In genomic region chr12:112540021-112540420, GRCh38 we compare ENCODE assay signal across 32 cellular contexts.
"Had no signal": no experiment of that assay in that cellular context is flagged by ENCODE, and none has a peak within 500 bp of the region (broad histone marks: within the 10 kb centered on the region; RNA-seq: fewer than 3 reads in every experiment).

No MANE protein-coding gene starts in this region.

- H3K36me3 ChIP-seq: adrenal gland, brain microvascular endothelial cell, breast epithelium had no signal

- H3K4me3 ChIP-seq: adrenal gland, body of pancreas, breast epithelium had no signal

- H3K27ac ChIP-seq: adrenal gland, body of pancreas, brain microvascular endothelial cell, breast epithelium, VCaP had no signal

- H3K27me3 ChIP-seq: body of pancreas, brain microvascular endothelial cell, breast epithelium had no signal

- DNase-seq: activated B cell treated with CpG ODN at 0.5 μM for 24 hours; activated CD4-positive, alpha-beta memory T cell treated with anti-CD3 and anti-CD28 coated beads for 36 hours; activated CD4-positive, alpha-beta T cell treated with anti-CD3 and anti-CD28 coated beads for 4 hours; activated CD4-positive, alpha-beta T cell treated with anti-CD3 and anti-CD28 coated beads, Interleukin-2, amount 10 ng/mL, durations not matched to agents 24 days and 14 days; activated CD4-positive, alpha-beta T cell treated with anti-CD3 and anti-CD28 coated beads, Interleukin-2, amount 50 U/mL, for 1 hour; activated CD4-positive, alpha-beta T cell treated with anti-CD3 and anti-CD28 coated beads, Interleukin-2, amount 50 U/mL, for 4 hours; activated CD4-positive, CD25-positive, alpha-beta regulatory T cell treated with anti-CD3 and anti-CD28 coated beads, Interleukin-2, amount 50 U/mL, for 72 hours; activated CD8-positive, alpha-beta memory T cell treated with anti-CD3 and anti-CD28 coated beads, Interleukin-2, amount 50 U/mL, for 4 hours; activated CD8-positive, alpha-beta T cell treated with anti-CD3 and anti-CD28 coated beads for 36 hours; activated effector memory CD4-positive, alpha-beta T cell treated with anti-CD3 and anti-CD28 coated beads, Interleukin-2, amount 50 U/mL, for 16 hours; activated gamma-delta T cell treated with Interleukin-2 at 50 U/mL for 16 hours; activated naive CD4-positive, alpha-beta T cell; activated naive CD4-positive, alpha-beta T cell treated with anti-CD3 and anti-CD28 coated beads for 36 hours; activated naive CD4-positive, alpha-beta T cell treated with anti-CD3 and anti-CD28 coated beads, Interleukin-2, amount 50 U/mL, for 16 hours; activated naive CD8-positive, alpha-beta T cell treated with anti-CD3 and anti-CD28 coated beads for 36 hours; activated T-cell treated with anti-CD3 and anti-CD28 coated beads for 4 hours; activated T-cell treated with anti-CD3 and anti-CD28 coated beads, Interleukin-2, amount 50 U/mL, for 1 hour; activated T-cell treated with anti-CD3 and anti-CD28 coated beads, Interleukin-2, amount 50 U/mL, for 4 hours; activated T-cell treated with anti-CD3 and anti-CD28 coated beads, Interleukin-2, amount 50 U/mL, for 72 hours; adrenal gland; amniotic stem cell; aorta; body of pancreas; brain microvascular endothelial cell; cerebellar nuclear complex; T-helper 1 cell; T-helper 2 cell; T-helper 9 cell had no signal

- ATAC-seq: activated CD8-positive, alpha-beta T cell treated with anti-CD3 and anti-CD28 coated beads for 36 hours; activated naive CD4-positive, alpha-beta T cell treated with anti-CD3 and anti-CD28 coated beads, Interleukin-2, amount 50 U/mL, for 72 hours; activated T-cell treated with anti-CD3 and anti-CD28 coated beads, Interleukin-2, amount 50 U/mL, for 4 hours; activated T-cell treated with anti-CD3 and anti-CD28 coated beads, Interleukin-2, amount 50 U/mL, for 72 hours; activated T-helper 17 cell treated with anti-CD3 and anti-CD28 coated beads, Interleukin-2, amount 50 U/mL, for 72 hours; body of pancreas had no signal

- H3K4me1 ChIP-seq: adrenal gland, body of pancreas, breast epithelium had no signal

- H3K9me3 ChIP-seq: adrenal gland, body of pancreas, breast epithelium had no signal
